1 cellular context compared by ENCODE assay signal in the genomic region with DNA sequence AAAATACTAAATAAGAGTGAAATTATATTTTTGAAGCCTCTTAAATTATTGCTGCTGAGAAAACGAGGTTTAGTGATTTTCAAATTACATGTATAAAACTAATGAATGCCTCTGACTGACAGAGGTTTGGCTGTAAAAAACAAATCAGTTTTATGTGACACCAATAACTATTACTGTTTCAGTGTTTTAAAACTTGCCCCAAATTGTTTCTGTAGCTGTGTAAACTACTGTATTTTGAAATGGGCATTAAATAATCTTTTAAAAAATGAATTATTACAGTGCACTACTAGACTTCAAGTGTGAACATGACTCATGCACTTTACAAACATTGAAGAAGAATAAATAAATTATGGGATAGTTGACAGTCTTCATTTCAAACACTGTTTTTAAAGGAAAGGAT.
TF ChIP-seq lines count a peak whose summit lies in the region.

No MANE protein-coding gene starts in this region.

TF ChIP-seq in IMR-90, 13 proteins besides CTCF, POLR2A, EP300 and RAD21 (continued from another document):
- TF ChIP-seq, protein P1, sequence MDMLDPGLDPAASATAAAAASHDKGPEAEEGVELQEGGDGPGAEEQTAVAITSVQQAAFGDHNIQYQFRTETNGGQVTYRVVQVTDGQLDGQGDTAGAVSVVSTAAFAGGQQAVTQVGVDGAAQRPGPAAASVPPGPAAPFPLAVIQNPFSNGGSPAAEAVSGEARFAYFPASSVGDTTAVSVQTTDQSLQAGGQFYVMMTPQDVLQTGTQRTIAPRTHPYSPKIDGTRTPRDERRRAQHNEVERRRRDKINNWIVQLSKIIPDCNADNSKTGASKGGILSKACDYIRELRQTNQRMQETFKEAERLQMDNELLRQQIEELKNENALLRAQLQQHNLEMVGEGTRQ (IDR thresholded peaks at IDR 0.05; ENCODE audit: low read depth, low read length) = no peak
- TF ChIP-seq, protein P2, sequence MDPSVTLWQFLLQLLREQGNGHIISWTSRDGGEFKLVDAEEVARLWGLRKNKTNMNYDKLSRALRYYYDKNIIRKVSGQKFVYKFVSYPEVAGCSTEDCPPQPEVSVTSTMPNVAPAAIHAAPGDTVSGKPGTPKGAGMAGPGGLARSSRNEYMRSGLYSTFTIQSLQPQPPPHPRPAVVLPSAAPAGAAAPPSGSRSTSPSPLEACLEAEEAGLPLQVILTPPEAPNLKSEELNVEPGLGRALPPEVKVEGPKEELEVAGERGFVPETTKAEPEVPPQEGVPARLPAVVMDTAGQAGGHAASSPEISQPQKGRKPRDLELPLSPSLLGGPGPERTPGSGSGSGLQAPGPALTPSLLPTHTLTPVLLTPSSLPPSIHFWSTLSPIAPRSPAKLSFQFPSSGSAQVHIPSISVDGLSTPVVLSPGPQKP (IDR thresholded peaks at IDR 0.05; ENCODE audit: borderline replicate concordance, low read depth, low read length) = no peak
